In the genomic region with DNA sequence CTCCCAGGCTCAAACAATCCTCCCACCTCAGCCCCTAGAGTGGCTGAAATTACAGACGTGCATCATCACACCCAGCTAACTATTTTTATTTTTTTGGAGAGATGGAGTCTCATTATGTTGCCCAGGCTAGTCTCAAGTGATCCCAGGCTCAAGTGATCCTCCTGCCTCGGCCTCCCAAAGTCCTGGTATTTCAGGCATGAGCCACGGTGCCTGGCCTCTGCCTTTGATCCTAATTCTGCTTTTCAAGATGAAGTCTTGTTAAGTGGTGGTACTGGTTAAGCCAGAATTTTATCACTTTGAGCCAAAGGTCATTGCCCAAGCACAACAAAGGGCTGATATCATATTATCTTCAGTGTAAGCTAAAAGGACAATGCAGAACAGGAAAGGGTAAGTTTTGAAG, we compare ENCODE assay signal across 23 cellular contexts.
A peak's percentile ranks its signal among the peaks of the same experiment; 100 is the strongest.
DNase-seq lines count a peak whose midpoint lies in the region; ATAC-seq and TF ChIP-seq lines count a peak whose summit lies in the region.
"Had no signal": no experiment of that assay in that cellular context is flagged by ENCODE, and none has a peak within 500 bp of the region (broad histone marks: within the 10 kb centered on the region; RNA-seq: fewer than 3 reads in every experiment).

No MANE protein-coding gene starts in this region.

- DNase-seq in NCI-H2171 treated with DMSO at 0.1 percent for 48 hours (lab: John Stamatoyannopoulos, UW) (peak; percentile 33), NCI-H2171 (lab: John Stamatoyannopoulos, UW) (no peak), endodermal cell (peak; percentile 33), left lung (no peak), brain microvascular endothelial cell (no peak), Karpas-422 (no peak)
- DNase-seq in stimulated activated effector memory CD8-positive, alpha-beta T cell treated with anti-CD3 and anti-CD28 coated beads, Interleukin-12 subunit alpha, Interleukin-12 subunit beta, amount 100 ng/mL, for 72 hours (ENCODE audit: low spot score in 2 of 2): no peak
- DNase-seq: activated CD4-positive, alpha-beta T cell treated with anti-CD3 and anti-CD28 coated beads, Interleukin-2, amount 10 ng/mL, durations not matched to agents 7 days and 5 days; activated naive CD4-positive, alpha-beta T cell treated with anti-CD3 and anti-CD28 coated beads, Interleukin-2, amount 10 ng/mL, durations not matched to agents 7 days and 5 days; amniotic stem cell; CD8-positive, alpha-beta T cell; cortex of kidney; DMS153; esophagus squamous epithelium; midbrain; NCI-H187; NCI-H774; transverse colon; WERI-Rb-1 had no signal

- H3K27ac Mint-ChIP-seq in endodermal cell: no peak overlapping the region
- peak overlapping the region; percentile 43 for H3K27ac Mint-ChIP-seq in stimulated activated effector memory CD8-positive, alpha-beta T cell treated with anti-CD3 and anti-CD28 coated beads, Interleukin-12 subunit alpha, Interleukin-12 subunit beta, amount 100 ng/mL, for 72 hours
- H3K27ac Mint-ChIP-seq: activated CD4-positive, alpha-beta T cell treated with anti-CD3 and anti-CD28 coated beads, Interleukin-2, amount 10 ng/mL, durations not matched to agents 7 days and 5 days; activated naive CD4-positive, alpha-beta T cell treated with anti-CD3 and anti-CD28 coated beads, Interleukin-2, amount 10 ng/mL, durations not matched to agents 7 days and 5 days; activated T-helper 1 cell treated with anti-CD3 and anti-CD28 coated beads, Interleukin-12 subunit alpha, Interleukin-12 subunit beta, Interleukin-2, Interleukin-4 antibody, amounts not matched to agents 30 ng/mL and 10 ng/mL and 1 ng/mL, durations not matched to agents 14 hours and 24 hours and 36 hours; CD8-positive, alpha-beta T cell had no signal

- no peak overlapping the region for H3K4me3 Mint-ChIP-seq in endodermal cell
- no peak overlapping the region for H3K4me3 Mint-ChIP-seq in stimulated activated effector memory CD8-positive, alpha-beta T cell treated with anti-CD3 and anti-CD28 coated beads, Interleukin-12 subunit alpha, Interleukin-12 subunit beta, amount 100 ng/mL, for 72 hours
- H3K4me3 Mint-ChIP-seq: activated CD4-positive, alpha-beta T cell treated with anti-CD3 and anti-CD28 coated beads, Interleukin-2, amount 10 ng/mL, durations not matched to agents 7 days and 5 days; activated naive CD4-positive, alpha-beta T cell treated with anti-CD3 and anti-CD28 coated beads, Interleukin-2, amount 10 ng/mL, durations not matched to agents 7 days and 5 days; activated T-helper 1 cell treated with anti-CD3 and anti-CD28 coated beads, Interleukin-12 subunit alpha, Interleukin-12 subunit beta, Interleukin-2, Interleukin-4 antibody, amounts not matched to agents 30 ng/mL and 10 ng/mL and 1 ng/mL, durations not matched to agents 14 hours and 24 hours and 36 hours; CD8-positive, alpha-beta T cell; natural killer cell treated with Interleukin-12 subunit alpha and Interleukin-12 subunit beta and Interleukin-15 and Interleukin-18, amount 100 ng/mL, for 72 hours had no signal

- H3K27me3 Mint-ChIP-seq in endodermal cell (ENCODE audit: insufficient read depth): no peaks in the 10 kb centered on the region
- H3K27me3 Mint-ChIP-seq: activated CD4-positive, alpha-beta T cell treated with anti-CD3 and anti-CD28 coated beads, Interleukin-2, amount 10 ng/mL, durations not matched to agents 7 days and 5 days; activated naive CD4-positive, alpha-beta T cell treated with anti-CD3 and anti-CD28 coated beads, Interleukin-2, amount 10 ng/mL, durations not matched to agents 7 days and 5 days had no signal

- H3K4me1 Mint-ChIP-seq in endodermal cell: peaks cover 46% of the 10 kb centered on the region
- peaks cover 25% of the 10 kb centered on the region for H3K4me1 Mint-ChIP-seq in stimulated activated effector memory CD8-positive, alpha-beta T cell treated with anti-CD3 and anti-CD28 coated beads, Interleukin-12 subunit alpha, Interleukin-12 subunit beta, amount 100 ng/mL, for 72 hours

- in situ Hi-C loops in brain microvascular endothelial cell (cut with HindIII; ENCODE audit: low pct_ligation_motif_present, low sequenced_read_pairs): no loop called here

- H3K27me3 ChIP-seq in endodermal cell (ENCODE audit: control insufficient read depth, insufficient read depth, low read length, poor library complexity, severe bottlenecking): no peaks in the 10 kb centered on the region
- H3K27me3 ChIP-seq in left lung: no peaks in the 10 kb centered on the region
- no peaks in the 10 kb centered on the region for H3K27me3 ChIP-seq in brain microvascular endothelial cell (replicated peaks)
- H3K27me3 ChIP-seq in Karpas-422 (ENCODE audit: low read length): no peaks in the 10 kb centered on the region
- H3K27me3 ChIP-seq: esophagus squamous epithelium, transverse colon had no signal

- no peak overlapping the region for H3K4me2 ChIP-seq in Karpas-422 (ENCODE audit: low read depth, low read length, poor library complexity, severe bottlenecking)
- H3K4me2 ChIP-seq: KMS-11 had no signal

- H3K79me2 ChIP-seq in Karpas-422 (ENCODE audit: low read length): no peaks in the 10 kb centered on the region

- peak; percentile 14 for ATAC-seq in left lung
- ATAC-seq in stimulated activated effector memory CD8-positive, alpha-beta T cell treated with anti-CD3 and anti-CD28 coated beads, Interleukin-12 subunit alpha, Interleukin-12 subunit beta, amount 100 ng/mL, for 72 hours: no peak
- ATAC-seq in activated CD4-positive, CD25-positive, alpha-beta regulatory T cell treated with anti-CD3 and anti-CD28 coated beads, Interleukin-2, amount 50 U/mL, for 24 hours: no peak
- ATAC-seq: CD8-positive, alpha-beta T cell; natural killer cell treated with Interleukin-12 subunit alpha and Interleukin-12 subunit beta and Interleukin-15 and Interleukin-18, amount 100 ng/mL, for 72 hours had no signal

- TF ChIP-seq CTCF in endodermal cell (conservative IDR thresholded peaks at IDR 0.05): no peak
- TF ChIP-seq CTCF in left lung (IDR thresholded peaks at IDR 0.05): no peak
- TF ChIP-seq CTCF in brain microvascular endothelial cell (IDR thresholded peaks at IDR 0.05; ENCODE audit: low read depth, low read length, missing control alignments): no peak

- no peaks in the 10 kb centered on the region for H3K9me3 Mint-ChIP-seq in endodermal cell
- no peaks in the 10 kb centered on the region for H3K9me3 Mint-ChIP-seq in stimulated activated effector memory CD8-positive, alpha-beta T cell treated with anti-CD3 and anti-CD28 coated beads, Interleukin-12 subunit alpha, Interleukin-12 subunit beta, amount 100 ng/mL, for 72 hours
- H3K9me3 Mint-ChIP-seq: activated naive CD4-positive, alpha-beta T cell treated with anti-CD3 and anti-CD28 coated beads, Interleukin-2, amount 10 ng/mL, durations not matched to agents 7 days and 5 days; activated T-helper 1 cell treated with anti-CD3 and anti-CD28 coated beads, Interleukin-12 subunit alpha, Interleukin-12 subunit beta, Interleukin-2, Interleukin-4 antibody, amounts not matched to agents 30 ng/mL and 10 ng/mL and 1 ng/mL, durations not matched to agents 14 hours and 24 hours and 36 hours; CD8-positive, alpha-beta T cell; natural killer cell treated with Interleukin-12 subunit alpha and Interleukin-12 subunit beta and Interleukin-15 and Interleukin-18, amount 100 ng/mL, for 72 hours had no signal

- H3K36me3 ChIP-seq in endodermal cell (ENCODE audit: control insufficient read depth, insufficient read depth, low read length): peaks cover 17% of the 10 kb centered on the region
- peaks cover 0 to 15% of the 10 kb centered on the region in 2 donors for H3K36me3 ChIP-seq in left lung
- peaks cover 52% of the 10 kb centered on the region for H3K36me3 ChIP-seq in brain microvascular endothelial cell (replicated peaks)
- no peaks in the 10 kb centered on the region for H3K36me3 ChIP-seq in Karpas-422 (ENCODE audit: insufficient read depth, low read length)
- H3K36me3 ChIP-seq: transverse colon, WERI-Rb-1 had no signal

- peaks cover 21% of the 10 kb centered on the region for H3K36me3 Mint-ChIP-seq in endodermal cell (ENCODE audit: low read depth)
- no peaks in the 10 kb centered on the region for H3K36me3 Mint-ChIP-seq in stimulated activated effector memory CD8-positive, alpha-beta T cell treated with anti-CD3 and anti-CD28 coated beads, Interleukin-12 subunit alpha, Interleukin-12 subunit beta, amount 100 ng/mL, for 72 hours
- H3K36me3 Mint-ChIP-seq: CD8-positive, alpha-beta T cell; natural killer cell treated with Interleukin-12 subunit alpha and Interleukin-12 subunit beta and Interleukin-15 and Interleukin-18, amount 100 ng/mL, for 72 hours had no signal

- H3K4me1 ChIP-seq in endodermal cell (ENCODE audit: control insufficient read depth, insufficient read depth, low read length) (peaks cover 12% of the 10 kb centered on the region), left lung (peaks cover 5 to 35% of the 10 kb centered on the region in 2 donors), Karpas-422 (ENCODE audit: low read length) (peaks cover 22% of the 10 kb centered on the region)

- H3K4me3 ChIP-seq in endodermal cell (ENCODE audit: low read length) (no peak overlapping the region), left lung (no peak overlapping the region), brain microvascular endothelial cell (ENCODE audit: low read depth, low read length) (no peak overlapping the region), Karpas-422 (ENCODE audit: low read length) (no peak overlapping the region)
- H3K4me3 ChIP-seq: esophagus squamous epithelium, transverse colon had no signal

- no peaks in the 10 kb centered on the region for H4K20me1 ChIP-seq in Karpas-422 (ENCODE audit: insufficient read depth, low read depth, low read length)

- H3K9me3 ChIP-seq in endodermal cell (ENCODE audit: control insufficient read depth, low read length) (no peaks in the 10 kb centered on the region), left lung (no peaks in the 10 kb centered on the region), Karpas-422 (ENCODE audit: low read length) (no peaks in the 10 kb centered on the region)
- H3K9me3 ChIP-seq: esophagus squamous epithelium, transverse colon had no signal

- H3K9ac ChIP-seq in endodermal cell (ENCODE audit: extremely low read depth, low read length, poor library complexity, severe bottlenecking) (no peak overlapping the region), Karpas-422 (ENCODE audit: low read length) (no peak overlapping the region)
- H3K9ac ChIP-seq: KMS-11 had no signal

- no peak overlapping the region for H2AFZ ChIP-seq in Karpas-422 (ENCODE audit: low read length)

- H3K27ac ChIP-seq in endodermal cell (ENCODE audit: low read depth, low read length) (no peak overlapping the region), left lung (no peak overlapping the region), brain microvascular endothelial cell (no peak overlapping the region), Karpas-422 (ENCODE audit: low read length) (no peak overlapping the region)
- H3K27ac ChIP-seq: esophagus squamous epithelium, KMS-11, transverse colon, WERI-Rb-1 had no signal

- WGBS in endodermal cell (ENCODE audit: insufficient coverage in 1 of 2, insufficient read length in 1 of 2), 2 experiments: 75 to 85% methylated on average over 2 to 3 of the region's 3 CpGs

- intact Hi-C loops in left lung (cut with DNase I): no loop called here

- H3K9me2 ChIP-seq in Karpas-422 (replicated peaks; ENCODE audit: insufficient read depth, low read length): no peaks in the 10 kb centered on the region

Comparison
In these comparisons a context has a peak if more than half of its experiments do, and no peak if none do; other contexts are left out.
1. DNase-seq: peak in NCI-H2171 treated with DMSO at 0.1 percent for 48 hours (single experiment) and endodermal cell (single experiment); none in NCI-H2171 (single experiment), left lung (0 of 2), stimulated activated effector memory CD8-positive, alpha-beta T cell treated with anti-CD3 and anti-CD28 coated beads, Interleukin-12 subunit alpha, Interleukin-12 subunit beta, amount 100 ng/mL, for 72 hours (0 of 2), brain microvascular endothelial cell (single experiment) and Karpas-422 (single experiment).